ENCODE assay signal across 2 cellular contexts in the genomic region with DNA sequence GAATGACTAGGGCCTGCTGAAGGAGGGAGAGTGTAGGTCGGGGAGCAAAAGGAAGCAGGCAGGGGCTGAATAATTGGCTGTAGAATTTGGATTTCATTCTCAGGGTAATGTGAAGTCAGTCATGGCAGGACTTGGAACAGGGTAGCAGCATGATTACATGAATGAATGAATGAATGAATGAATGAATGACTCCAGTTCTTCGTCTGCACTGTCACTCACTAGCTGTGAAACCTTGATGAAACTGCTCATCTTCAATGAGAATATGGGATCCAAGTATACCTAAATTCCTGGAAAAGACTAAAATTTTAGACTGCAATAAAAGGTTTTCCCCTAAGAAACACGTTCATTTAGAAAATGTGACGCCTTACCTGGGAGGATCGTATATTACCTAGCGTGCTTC.
A peak's percentile ranks its signal among the peaks of the same experiment; 100 is the strongest.
TF ChIP-seq lines count a peak whose summit lies in the region.

No MANE protein-coding gene starts in this region.

TF ChIP-seq in GM12878, 131 proteins besides CTCF, POLR2A, EP300 and RAD21:
- TF ChIP-seq ZNF24 (IDR thresholded peaks at IDR 0.05): peak; percentile 95
- TF ChIP-seq, protein P1, sequence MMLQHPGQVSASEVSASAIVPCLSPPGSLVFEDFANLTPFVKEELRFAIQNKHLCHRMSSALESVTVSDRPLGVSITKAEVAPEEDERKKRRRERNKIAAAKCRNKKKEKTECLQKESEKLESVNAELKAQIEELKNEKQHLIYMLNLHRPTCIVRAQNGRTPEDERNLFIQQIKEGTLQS (IDR thresholded peaks at IDR 0.05; ENCODE audit: borderline replicate concordance, extremely low read depth, low read depth, low read length): no peak
- TF ChIP-seq HDAC2 (IDR thresholded peaks at IDR 0.05): no peak
- no peak for TF ChIP-seq BMI1 (IDR thresholded peaks at IDR 0.05; ENCODE audit: borderline replicate concordance)

TF ChIP-seq in GM12891, 5 proteins besides CTCF, POLR2A, EP300 and RAD21:
- TF ChIP-seq SPI1 (IDR thresholded peaks at IDR 0.05; ENCODE audit: low read depth, low read length) (no peak), POU2F2 (IDR thresholded peaks at IDR 0.05; ENCODE audit: low read depth, low read length) (no peak), PAX5 (IDR thresholded peaks at IDR 0.05; ENCODE audit: insufficient read depth, low read length, severe bottlenecking) (no peak), TAF1 (IDR thresholded peaks at IDR 0.05; ENCODE audit: low read depth, low read length) (no peak), POLR2AphosphoS5 (IDR thresholded peaks at IDR 0.05; ENCODE audit: low read depth, low read length) (no peak)
TF ChIP-seq in GM12891: peak in this region for 0.
